In genomic region chr3:53613111-53613510, GRCh38 we compare ENCODE assay signal across 25 cellular contexts.
A peak's percentile ranks its signal among the peaks of the same experiment; 100 is the strongest.
DNase-seq lines count a peak whose midpoint lies in the region; ATAC-seq and TF ChIP-seq lines count a peak whose summit lies in the region.
"Had no signal": no experiment of that assay in that cellular context is flagged by ENCODE, and none has a peak within 500 bp of the region (broad histone marks: within the 10 kb centered on the region; RNA-seq: fewer than 3 reads in every experiment).

No MANE protein-coding gene starts in this region.

- H3K27me3 ChIP-seq in gastroesophageal sphincter, result no peaks in the 10 kb centered on the region
- H3K27me3 ChIP-seq: neural progenitor cell, transverse colon had no signal

- no peaks in the 10 kb centered on the region for H3K4me1 ChIP-seq in gastroesophageal sphincter
- H3K4me1 ChIP-seq: esophagus muscularis mucosa had no signal

- no peak for TF ChIP-seq EP300 in gastroesophageal sphincter (IDR thresholded peaks at IDR 0.05)

- H3K36me3 ChIP-seq in gastroesophageal sphincter, result no peaks in the 10 kb centered on the region
- H3K36me3 ChIP-seq: esophagus muscularis mucosa, neural progenitor cell, transverse colon had no signal

- no peak overlapping the region for H3K27ac ChIP-seq in gastroesophageal sphincter
- H3K27ac ChIP-seq: esophagus muscularis mucosa, HL-60, neural progenitor cell, transverse colon had no signal

- no peak for TF ChIP-seq CTCF in gastroesophageal sphincter (IDR thresholded peaks at IDR 0.05)

- intact Hi-C loops in activated T-helper 2 cell treated with anti-CD3 and anti-CD28 coated beads, Interferon-gamma antibody, Interleukin-2, Interleukin-4, amounts not matched to agents 10 μg/mL and 5 μg/mL and 100 μg/mL, durations not matched to agents 14 hours and 24 hours and 36 hours (cut with micrococcal nuclease), result no loop called here

- no peak overlapping the region for H3K27ac Mint-ChIP-seq in stimulated activated naive B cell treated with anti-CD40 and anti-IgM and Interleukin-4, amounts not matched to agents 10 μg/mL and 1 μg/mL and 100 μg/mL, for 72 hours
- no peak overlapping the region for H3K27ac Mint-ChIP-seq in activated T-helper 2 cell treated with anti-CD3 and anti-CD28 coated beads, Interferon-gamma antibody, Interleukin-2, Interleukin-4, amounts not matched to agents 10 μg/mL and 5 μg/mL and 100 μg/mL, durations not matched to agents 14 hours and 24 hours and 36 hours
- H3K27ac Mint-ChIP-seq: activated naive CD4-positive, alpha-beta T cell treated with anti-CD3 and anti-CD28 coated beads, Interleukin-2, amount 50 U/mL, for 72 hours; activated T-cell treated with anti-CD3 and anti-CD28 coated beads, Interleukin-2, amount 50 U/mL, for 72 hours; effector memory CD8-positive, alpha-beta T cell; neural progenitor cell; progenitor cell of endocrine pancreas; stimulated activated naive CD8-positive, alpha-beta T cell treated with anti-CD3 and anti-CD28 coated beads, Interleukin-15, Interleukin-2, amounts not matched to agents 100 ng/mL and 50 ng/mL, for 24 hours had no signal

- H3K4me3 Mint-ChIP-seq in stimulated activated naive B cell treated with anti-CD40 and anti-IgM and Interleukin-4, amounts not matched to agents 10 μg/mL and 1 μg/mL and 100 μg/mL, for 72 hours, result no peak overlapping the region
- H3K4me3 Mint-ChIP-seq in activated T-helper 2 cell treated with anti-CD3 and anti-CD28 coated beads, Interferon-gamma antibody, Interleukin-2, Interleukin-4, amounts not matched to agents 10 μg/mL and 5 μg/mL and 100 μg/mL, durations not matched to agents 14 hours and 24 hours and 36 hours (ENCODE audit: low read depth), result no peak overlapping the region
- H3K4me3 Mint-ChIP-seq: activated T-cell treated with anti-CD3 and anti-CD28 coated beads, Interleukin-2, amount 50 U/mL, for 72 hours; effector memory CD8-positive, alpha-beta T cell; neural progenitor cell; stimulated activated naive CD8-positive, alpha-beta T cell treated with anti-CD3 and anti-CD28 coated beads, Interleukin-15, Interleukin-2, amounts not matched to agents 100 ng/mL and 50 ng/mL, for 24 hours had no signal

- peaks cover 3 to 8% of the 10 kb centered on the region in 2 donors for H3K4me1 Mint-ChIP-seq in stimulated activated naive B cell treated with anti-CD40 and anti-IgM and Interleukin-4, amounts not matched to agents 10 μg/mL and 1 μg/mL and 100 μg/mL, for 72 hours
- no peaks in the 10 kb centered on the region for H3K4me1 Mint-ChIP-seq in activated T-helper 2 cell treated with anti-CD3 and anti-CD28 coated beads, Interferon-gamma antibody, Interleukin-2, Interleukin-4, amounts not matched to agents 10 μg/mL and 5 μg/mL and 100 μg/mL, durations not matched to agents 14 hours and 24 hours and 36 hours (ENCODE audit: low read depth)

- no peak overlapping the region for H3K4me3 ChIP-seq in gastroesophageal sphincter
- H3K4me3 ChIP-seq: esophagus muscularis mucosa, mucosa of descending colon, neural progenitor cell, transverse colon had no signal

- 55 to 75% methylated on average over 3 of the region's 3 CpGs for WGBS in gastroesophageal sphincter (ENCODE audit: low coverage in 1 of 2), 2 donors

- ATAC-seq in HG03159 (IDR thresholded peaks at IDR 0.05; ENCODE audit: unreplicated experiment) (peak; percentile 53), gastroesophageal sphincter (peak; percentile 48)
- peak; percentile 46 to 67 for ATAC-seq in stimulated activated naive B cell treated with anti-CD40 and anti-IgM and Interleukin-4, amounts not matched to agents 10 μg/mL and 1 μg/mL and 100 μg/mL, for 72 hours (replicated peaks)
- ATAC-seq: activated naive CD4-positive, alpha-beta T cell treated with anti-CD3 and anti-CD28 coated beads, Interleukin-2, amount 50 U/mL, for 72 hours; activated T-cell treated with anti-CD3 and anti-CD28 coated beads, Interleukin-2, amount 50 U/mL, for 72 hours; effector memory CD8-positive, alpha-beta T cell; mucosa of descending colon; Panc1 had no signal

- H3K9me3 ChIP-seq in gastroesophageal sphincter, result peaks cover 0 to 7% (median 0%) of the 10 kb centered on the region in 3 donors
- H3K9me3 ChIP-seq: mucosa of descending colon, transverse colon had no signal

- H3K9me3 Mint-ChIP-seq in stimulated activated naive B cell treated with anti-CD40 and anti-IgM and Interleukin-4, amounts not matched to agents 10 μg/mL and 1 μg/mL and 100 μg/mL, for 72 hours, result peaks cover 0 to 5% of the 10 kb centered on the region in 2 donors
- H3K9me3 Mint-ChIP-seq in activated T-helper 2 cell treated with anti-CD3 and anti-CD28 coated beads, Interferon-gamma antibody, Interleukin-2, Interleukin-4, amounts not matched to agents 10 μg/mL and 5 μg/mL and 100 μg/mL, durations not matched to agents 14 hours and 24 hours and 36 hours, result no peaks in the 10 kb centered on the region
- H3K9me3 Mint-ChIP-seq: activated naive CD4-positive, alpha-beta T cell treated with anti-CD3 and anti-CD28 coated beads, Interleukin-2, amount 50 U/mL, for 72 hours; effector memory CD8-positive, alpha-beta T cell had no signal

- no peak for TF ChIP-seq POLR2A in gastroesophageal sphincter (IDR thresholded peaks at IDR 0.05)

- H3K36me3 Mint-ChIP-seq in stimulated activated naive B cell treated with anti-CD40 and anti-IgM and Interleukin-4, amounts not matched to agents 10 μg/mL and 1 μg/mL and 100 μg/mL, for 72 hours, result peaks cover 0 to 2% of the 10 kb centered on the region in 2 donors
- no peaks in the 10 kb centered on the region for H3K36me3 Mint-ChIP-seq in activated T-helper 2 cell treated with anti-CD3 and anti-CD28 coated beads, Interferon-gamma antibody, Interleukin-2, Interleukin-4, amounts not matched to agents 10 μg/mL and 5 μg/mL and 100 μg/mL, durations not matched to agents 14 hours and 24 hours and 36 hours (ENCODE audit: low read depth)
- H3K36me3 Mint-ChIP-seq: activated naive CD4-positive, alpha-beta T cell treated with anti-CD3 and anti-CD28 coated beads, Interleukin-2, amount 50 U/mL, for 72 hours; neural progenitor cell had no signal

- DNase-seq in NOMO-1 treated with dmso at 0.1 percent for 144 hours (lab: John Stamatoyannopoulos, UW; ENCODE audit: unreplicated experiment), result peak; percentile 88
- DNase-seq in stimulated activated naive B cell treated with anti-CD40 and anti-IgM and Interleukin-4, amounts not matched to agents 10 μg/mL and 1 μg/mL and 100 μg/mL, for 72 hours, result no peak
- DNase-seq in activated T-helper 2 cell treated with anti-CD3 and anti-CD28 coated beads, Interferon-gamma antibody, Interleukin-2, Interleukin-4, amounts not matched to agents 10 μg/mL and 5 μg/mL and 100 μg/mL, durations not matched to agents 14 hours and 24 hours and 36 hours (ENCODE audit: low spot score), result no peak
- DNase-seq in stimulated activated naive CD4-positive, alpha-beta T cell (lab: John Stamatoyannopoulos, UW), result no peak
- DNase-seq in activated CD4-positive, alpha-beta T cell treated with anti-CD3 and anti-CD28 coated beads for 1 hour, result no peak
- DNase-seq: activated CD4-positive, CD25-positive, alpha-beta regulatory T cell treated with anti-CD3 and anti-CD28 coated beads, Interleukin-2, amount 50 U/mL, for 72 hours; activated T-cell treated with anti-CD3 and anti-CD28 coated beads, Interleukin-2, amount 50 U/mL, for 72 hours; effector memory CD8-positive, alpha-beta T cell; IMR-90; left cardiac atrium; mucosa of descending colon; NCI-H1694; NCI-H748 treated with DMSO at 0.1 percent for 48 hours; stimulated activated CD4-positive, alpha-beta T cell treated with anti-CD3 and anti-CD28 coated beads, Interleukin-1b, Interleukin-23, amount 100 ng/mL, for 48 hours; T-helper 9 cell; transverse colon had no signal

- peaks cover 4 to 17% of the 10 kb centered on the region in 2 donors for H3K27me3 Mint-ChIP-seq in stimulated activated naive B cell treated with anti-CD40 and anti-IgM and Interleukin-4, amounts not matched to agents 10 μg/mL and 1 μg/mL and 100 μg/mL, for 72 hours
- peaks cover 34% of the 10 kb centered on the region for H3K27me3 Mint-ChIP-seq in activated T-helper 2 cell treated with anti-CD3 and anti-CD28 coated beads, Interferon-gamma antibody, Interleukin-2, Interleukin-4, amounts not matched to agents 10 μg/mL and 5 μg/mL and 100 μg/mL, durations not matched to agents 14 hours and 24 hours and 36 hours (ENCODE audit: low read depth)
